In the genomic region with DNA sequence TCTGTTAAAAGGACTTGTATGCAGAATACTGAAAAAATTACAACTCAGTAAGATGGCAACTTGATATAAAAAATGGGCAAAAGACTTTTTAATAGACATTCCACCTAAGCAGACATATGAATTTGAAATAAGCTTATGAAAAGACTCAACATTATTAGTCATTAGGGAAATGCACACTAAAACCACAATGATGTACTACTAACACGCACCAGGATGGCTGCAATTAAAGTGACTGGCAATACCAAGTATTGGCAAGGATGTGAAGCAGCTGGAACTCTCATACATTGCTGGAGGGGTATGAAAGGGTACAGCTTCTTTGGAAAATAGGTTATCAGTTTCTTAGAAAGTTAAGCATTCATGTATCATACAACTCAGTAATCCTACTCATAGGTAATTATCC, we compare ENCODE assay signal across 13 cellular contexts. TPM values are rescaled to one million over a fixed set of nuclear protein-coding genes. Genes with fewer than 3 reads are reported as not detected.
DNase-seq lines count a peak whose midpoint lies in the region; ATAC-seq, FAIRE-seq and TF ChIP-seq lines count a peak whose summit lies in the region.
"Had no signal": no experiment of that assay in that cellular context is flagged by ENCODE, and none has a peak within 500 bp of the region (broad histone marks: within the 10 kb centered on the region; RNA-seq: fewer than 3 reads in every experiment).

No MANE protein-coding gene starts in this region.

- no TSS peak for BruUV-seq in endothelial cell of umbilical vein (replicated peaks; lab: Mats Ljungman, UMichigan)

- no peak for TF ChIP-seq EP300 in sigmoid colon (IDR thresholded peaks at IDR 0.05)

- peaks cover 0 to 3% of the 10 kb centered on the region in 2 donors for H3K9me3 Mint-ChIP-seq in activated naive CD4-positive, alpha-beta T cell treated with anti-CD3 and anti-CD28 coated beads, Interleukin-2, amount 50 U/mL, for 72 hours
- no peaks in the 10 kb centered on the region for H3K9me3 Mint-ChIP-seq in stimulated activated naive CD8-positive, alpha-beta T cell treated with anti-CD3 and anti-CD28 coated beads, Interleukin-15, amount 100 ng/mL, for 72 hours

- TF ChIP-seq POLR2A in endothelial cell of umbilical vein (IDR thresholded peaks at IDR 0.05; ENCODE audit: low read depth, low read length) (no peak), sigmoid colon (IDR thresholded peaks at IDR 0.05) (no peak)

- no peaks in the 10 kb centered on the region for H3K27me3 ChIP-seq in endothelial cell of umbilical vein (ENCODE audit: control insufficient read depth in 2 of 2, insufficient read depth in 2 of 2, low read length in 2 of 2)
- no peaks in the 10 kb centered on the region for H3K27me3 ChIP-seq in sigmoid colon
- H3K27me3 ChIP-seq: transverse colon had no signal

- intact Hi-C loops in endothelial cell of umbilical vein (cut with micrococcal nuclease), result no loop called here
- intact Hi-C loops in sigmoid colon (cut with DNase I), result loop anchor here (10.0 kb wide), 1 partner anchor 451 kb away; the partner anchor contains the start of gene THOC1

- no peak overlapping the region for H3K27ac ChIP-seq in endothelial cell of umbilical vein (ENCODE audit: insufficient read depth, low read depth, low read length)
- no peak overlapping the region for H3K27ac ChIP-seq in sigmoid colon
- H3K27ac ChIP-seq: transverse colon, WERI-Rb-1 had no signal

- no peak overlapping the region for H3K9ac ChIP-seq in endothelial cell of umbilical vein (replicated peaks; ENCODE audit: extremely low read depth, insufficient read depth, low read length)

- no peak for FAIRE-seq in endothelial cell of umbilical vein (lab: Jason Lieb, UNC)

- H3K36me3 Mint-ChIP-seq in activated naive CD4-positive, alpha-beta T cell treated with anti-CD3 and anti-CD28 coated beads, Interleukin-2, amount 50 U/mL, for 72 hours, result peaks cover 9 to 10% of the 10 kb centered on the region in 2 donors

- H3K79me2 ChIP-seq in endothelial cell of umbilical vein (ENCODE audit: control insufficient read depth, insufficient read depth, low read length), result peaks cover 9% of the 10 kb centered on the region

- peak overlapping the region in 1 of 2 donors; percentile 54 for H3K4me3 Mint-ChIP-seq in stimulated activated naive CD8-positive, alpha-beta T cell treated with anti-CD3 and anti-CD28 coated beads, Interleukin-15, amount 100 ng/mL, for 72 hours
- H3K4me3 Mint-ChIP-seq: endodermal cell had no signal

- 67 to 85% methylated on average over 1 of the region's 1 CpG for WGBS in sigmoid colon, 2 donors

- H3K4me2 ChIP-seq in endothelial cell of umbilical vein (ENCODE audit: insufficient read depth, low read length), result no peak overlapping the region

- H3K36me3 ChIP-seq in endothelial cell of umbilical vein (ENCODE audit: control insufficient read depth in 2 of 2, extremely low read depth in 1 of 2, insufficient read depth in 2 of 2, low read length in 2 of 2) (peaks cover 0 to 2% of the 10 kb centered on the region in 2 experiments), sigmoid colon (no peaks in the 10 kb centered on the region)
- H3K36me3 ChIP-seq: transverse colon, WERI-Rb-1 had no signal

- peak; percentile 27 for DNase-seq in activated naive CD4-positive, alpha-beta T cell treated with Interleukin-2 at 50 U/mL for 16 hours
- no peak for DNase-seq in activated naive CD4-positive, alpha-beta T cell treated with anti-CD3 and anti-CD28 coated beads, Interleukin-2, amount 50 U/mL, for 72 hours (ENCODE audit: low spot score in 2 of 2)
- DNase-seq in NCI-H226 (peak; percentile 22), endothelial cell of umbilical vein (ENCODE audit: low read depth, low spot score) (peak; percentile 28), DMS53 treated with DMSO at 0.1 percent for 48 hours (lab: John Stamatoyannopoulos, UW; ENCODE audit: unreplicated experiment) (no peak), sigmoid colon (no peak)
- DNase-seq in stimulated activated naive CD8-positive, alpha-beta T cell treated with anti-CD3 and anti-CD28 coated beads, Interleukin-15, amount 100 ng/mL, for 72 hours, result peak; percentile 20 to 54
- DNase-seq: endodermal cell, NCI-H345, transverse colon, WERI-Rb-1 had no signal

- H3K27me3 Mint-ChIP-seq in stimulated activated naive CD8-positive, alpha-beta T cell treated with anti-CD3 and anti-CD28 coated beads, Interleukin-15, amount 100 ng/mL, for 72 hours, result no peaks in the 10 kb centered on the region

- dilution Hi-C loops in endothelial cell of umbilical vein (cut with MboI; ENCODE audit: extremely low pct_ligation_motif_present, low sequenced_read_pairs), result no loop called here

- CTCF ChIA-PET in endothelial cell of umbilical vein (lab: Charles Lee), result interaction anchor here (0.8 to 3.1 kb wide), 10 partner anchors 9 to 124 kb away, joined by 3 to 23 read pairs (median 4); no protein-coding TSS in a partner anchor

- TF ChIP-seq CTCF in endothelial cell of umbilical vein (IDR thresholded peaks at IDR 0.05; ENCODE audit: extremely low read depth in 1 of 2, insufficient read depth in 1 of 2, low read depth in 1 of 2, low read length in 2 of 2), result no peak
- TF ChIP-seq CTCF in sigmoid colon (IDR thresholded peaks at IDR 0.05), result no peak

- H3K27ac Mint-ChIP-seq in activated naive CD4-positive, alpha-beta T cell treated with anti-CD3 and anti-CD28 coated beads, Interleukin-2, amount 50 U/mL, for 72 hours, result peak overlapping the region in 1 of 2 donors; percentile 29
- H3K27ac Mint-ChIP-seq in stimulated activated naive CD8-positive, alpha-beta T cell treated with anti-CD3 and anti-CD28 coated beads, Interleukin-15, amount 100 ng/mL, for 72 hours, result peak overlapping the region; percentile 88 to 94
- H3K27ac Mint-ChIP-seq: endodermal cell had no signal

- H3K4me1 Mint-ChIP-seq in stimulated activated naive CD8-positive, alpha-beta T cell treated with anti-CD3 and anti-CD28 coated beads, Interleukin-15, amount 100 ng/mL, for 72 hours, result peaks cover 53% of the 10 kb centered on the region

- POLR2A ChIA-PET in endothelial cell of umbilical vein (lab: Charles Lee), result interaction anchor here (1.5 kb wide), 1 partner anchor 117 kb away, joined by 3 read pairs; no protein-coding TSS in a partner anchor

- ATAC-seq in activated naive CD4-positive, alpha-beta T cell treated with anti-CD3 and anti-CD28 coated beads, Interleukin-2, amount 50 U/mL, for 72 hours, result no peak
- peak; percentile 62 for ATAC-seq in stimulated activated naive CD8-positive, alpha-beta T cell treated with anti-CD3 and anti-CD28 coated beads, Interleukin-15, amount 100 ng/mL, for 72 hours
- no peak for ATAC-seq in GM19455 (IDR thresholded peaks at IDR 0.05; ENCODE audit: unreplicated experiment)
- ATAC-seq: Right ventricle myocardium inferior had no signal

- H3K9me1 ChIP-seq in endothelial cell of umbilical vein (replicated peaks; ENCODE audit: control insufficient read depth, extremely low read depth, insufficient read depth, low read length), result no peaks in the 10 kb centered on the region

- no peaks in the 10 kb centered on the region for H3K9me3 ChIP-seq in endothelial cell of umbilical vein (replicated peaks; ENCODE audit: control insufficient read depth, insufficient read depth, low read length)
- H3K9me3 ChIP-seq in sigmoid colon, result no peaks in the 10 kb centered on the region
- H3K9me3 ChIP-seq: transverse colon had no signal

- H3K4me1 ChIP-seq in endothelial cell of umbilical vein (ENCODE audit: control insufficient read depth, extremely low read depth, insufficient read depth, low read length) (peaks cover 5% of the 10 kb centered on the region), sigmoid colon (peaks cover 0 to 12% (median 8%) of the 10 kb centered on the region in 4 donors)

- H3K4me3 ChIP-seq in endothelial cell of umbilical vein (replicated peaks in 1 of 3; ENCODE audit: insufficient read depth in 1 of 3, low read depth in 1 of 3, low read length in 3 of 3), result no peak overlapping the region
- no peak overlapping the region for H3K4me3 ChIP-seq in sigmoid colon
- H3K4me3 ChIP-seq: transverse colon had no signal

- no peaks in the 10 kb centered on the region for H4K20me1 ChIP-seq in endothelial cell of umbilical vein (replicated peaks; ENCODE audit: control insufficient read depth, extremely low read depth, insufficient read depth, low read length)

- no peak overlapping the region for H2AFZ ChIP-seq in endothelial cell of umbilical vein (ENCODE audit: low read depth, low read length)

TF ChIP-seq in endothelial cell of umbilical vein, 7 proteins besides CTCF, POLR2A, EP300 and RAD21:
- peak; percentile 18 for TF ChIP-seq FOS (IDR thresholded peaks at IDR 0.05; ENCODE audit: borderline replicate concordance, insufficient read depth, low read length)
- no peak for TF ChIP-seq EZH2 (IDR thresholded peaks at IDR 0.05; ENCODE audit: borderline replicate concordance, low read depth, low read length, severe bottlenecking)

RNA-seq across cellular contexts. Expression of gene ENOSF1, which starts 3.2 kb away (rescaled TPM):
- 10 to 100 TPM; 51.8 to 83.8 TPM for total RNA-seq in activated naive CD4-positive, alpha-beta T cell treated with anti-CD3 and anti-CD28 coated beads, Interleukin-2, amount 50 U/mL, for 72 hours
- 50.5 and 52.5 TPM in 2 replicates for total RNA-seq in endothelial cell of umbilical vein
- 15.3 and 19.5 TPM in 2 replicates for polyA plus RNA-seq in endothelial cell of umbilical vein
- 11.5 and 12.8 TPM in 2 replicates for polyA plus RNA-seq in endothelial cell of umbilical vein (2011; cell fraction: cytosol; rRNA removed)
- polyA plus RNA-seq in endothelial cell of umbilical vein (2011; cell fraction: nucleus; rRNA removed), result 116 and 126 TPM in 2 replicates
- 26.5 and 36.1 TPM in 2 replicates for polyA plus RNA-seq in endothelial cell of umbilical vein (2012)
- 44.4 and 54.8 TPM in 2 replicates for polyA minus RNA-seq in endothelial cell of umbilical vein
- 34.2 TPM for polyA minus RNA-seq in endothelial cell of umbilical vein (2011; cell fraction: cytosol; rRNA and poly(A)+ RNA removed)
- polyA minus RNA-seq in endothelial cell of umbilical vein (2011; cell fraction: nucleus; rRNA and poly(A)+ RNA removed), result 58.8 and 67.4 TPM in 2 replicates
- 10 to 100 TPM; 37.5 to 56.9 (median 52.7) TPM for total RNA-seq in sigmoid colon
- 10 to 100 TPM; 16.8 to 43.6 (median 34.4) TPM for polyA plus RNA-seq in sigmoid colon

RNA-seq across cellular contexts. Expression of gene TYMS, which starts 58.2 kb away (rescaled TPM):
- 100 to 1,000 TPM; 344 to 378 TPM for total RNA-seq in activated naive CD4-positive, alpha-beta T cell treated with anti-CD3 and anti-CD28 coated beads, Interleukin-2, amount 50 U/mL, for 72 hours
- total RNA-seq in endothelial cell of umbilical vein (189 and 200 TPM in 2 replicates), sigmoid colon (1 to 10 TPM in 3 of 4 donors, under 1 TPM in 1; 0.55 to 3.0 (median 1.1) TPM)
- polyA plus RNA-seq in endothelial cell of umbilical vein (136 TPM in 2 replicates), sigmoid colon (10 to 100 TPM in 2 of 3 donors, 1 to 10 TPM in 1; 7.8 to 62.0 (median 17.3) TPM)
- 152 and 196 TPM in 2 replicates for polyA plus RNA-seq in endothelial cell of umbilical vein (2011; cell fraction: cytosol; rRNA removed)
- 70.6 and 90.8 TPM in 2 replicates for polyA plus RNA-seq in endothelial cell of umbilical vein (2011; cell fraction: nucleus; rRNA removed)
- 93.2 and 200 TPM in 2 replicates for polyA plus RNA-seq in endothelial cell of umbilical vein (2012)
- polyA minus RNA-seq in endothelial cell of umbilical vein, result 270 and 272 TPM in 2 replicates
- 197 TPM for polyA minus RNA-seq in endothelial cell of umbilical vein (2011; cell fraction: cytosol; rRNA and poly(A)+ RNA removed)
- 28.7 and 38.8 TPM in 2 replicates for polyA minus RNA-seq in endothelial cell of umbilical vein (2011; cell fraction: nucleus; rRNA and poly(A)+ RNA removed)

Comparison
In these comparisons a context has a peak if more than half of its experiments do, and no peak if none do; other contexts are left out.
1. DNase-seq: peak in activated naive CD4-positive, alpha-beta T cell treated with Interleukin-2 at 50 U/mL for 16 hours (single experiment), NCI-H226 (single experiment), endothelial cell of umbilical vein (single experiment) and stimulated activated naive CD8-positive, alpha-beta T cell treated with anti-CD3 and anti-CD28 coated beads, Interleukin-15, amount 100 ng/mL, for 72 hours (2 of 2); none in activated naive CD4-positive, alpha-beta T cell treated with anti-CD3 and anti-CD28 coated beads, Interleukin-2, amount 50 U/mL, for 72 hours (0 of 2), DMS53 treated with DMSO at 0.1 percent for 48 hours (single experiment) and sigmoid colon (single experiment).
2. RNA of gene TYMS, which starts 58.2 kb away (total RNA-seq): 344 to 378 TPM in activated naive CD4-positive, alpha-beta T cell treated with anti-CD3 and anti-CD28 coated beads, Interleukin-2, amount 50 U/mL, for 72 hours and 189 to 200 TPM in endothelial cell of umbilical vein; 0.55 to 3.0 TPM in sigmoid colon; every median in the first group is over 10 times any median in the second.